ENCODE assay signal across 27 cellular contexts in the genomic region with DNA sequence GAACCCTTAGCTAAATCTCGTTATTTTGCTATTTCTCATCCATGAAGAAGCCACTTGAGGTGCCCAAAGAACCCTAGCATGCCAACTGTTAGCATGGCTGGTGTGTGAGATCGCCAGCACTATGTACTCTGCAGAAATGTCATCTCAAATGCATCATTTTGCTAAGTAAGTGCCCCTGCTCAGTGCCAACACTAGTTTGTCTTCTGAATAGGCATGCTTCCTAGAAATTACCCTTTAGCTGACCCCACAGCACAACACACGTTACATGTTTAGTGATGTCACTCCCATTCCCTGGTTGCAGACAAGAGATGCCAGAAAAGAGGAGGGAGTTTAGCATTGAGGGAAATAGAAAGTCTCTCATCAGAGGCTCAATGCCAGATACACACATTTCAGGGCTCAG. TPM values are rescaled to one million over a fixed set of nuclear protein-coding genes. Genes with fewer than 3 reads are reported as not detected.
"Had no signal": no experiment of that assay in that cellular context is flagged by ENCODE, and none has a peak within 500 bp of the region (broad histone marks: within the 10 kb centered on the region; RNA-seq: fewer than 3 reads in every experiment).

No MANE protein-coding gene starts in this region.

- H3K4me3 Mint-ChIP-seq: naive thymus-derived CD4-positive, alpha-beta T cell; natural killer cell treated with Interleukin-12 subunit alpha and Interleukin-12 subunit beta and Interleukin-15 and Interleukin-18, amount 100 ng/mL, for 72 hours; neural crest cell; stimulated activated effector memory CD8-positive, alpha-beta T cell treated with anti-CD3 and anti-CD28 coated beads, Interleukin-12 subunit alpha, Interleukin-12 subunit beta, amount 100 ng/mL, for 72 hours; stimulated activated naive CD8-positive, alpha-beta T cell treated with anti-CD3 and anti-CD28 coated beads, Interleukin-15, Interleukin-2, amounts not matched to agents 100 ng/mL and 50 ng/mL, for 24 hours; type B pancreatic cell had no signal

- H3K79me2 ChIP-seq: hepatocyte, parathyroid adenoma had no signal

- H3K9ac ChIP-seq: parathyroid adenoma had no signal

- H3K36me3 ChIP-seq: left ventricle myocardium inferior, neutrophil, right atrium auricular region, right lobe of liver, suprapubic skin, thoracic aorta, tibial artery, uterus had no signal

- H3K4me3 ChIP-seq: hepatocyte, left ventricle myocardium inferior, lung, mucosa of descending colon, psoas muscle, right atrium auricular region, right lobe of liver, skin epidermis, suprapubic skin, thoracic aorta, tibial artery, uterus had no signal

- H3K27ac Mint-ChIP-seq: naive thymus-derived CD4-positive, alpha-beta T cell; natural killer cell treated with Interleukin-12 subunit alpha and Interleukin-12 subunit beta and Interleukin-15 and Interleukin-18, amount 100 ng/mL, for 72 hours; stimulated activated effector memory CD8-positive, alpha-beta T cell treated with anti-CD3 and anti-CD28 coated beads, Interleukin-12 subunit alpha, Interleukin-12 subunit beta, amount 100 ng/mL, for 72 hours; stimulated activated naive CD8-positive, alpha-beta T cell treated with anti-CD3 and anti-CD28 coated beads, Interleukin-15, Interleukin-2, amounts not matched to agents 100 ng/mL and 50 ng/mL, for 24 hours; type B pancreatic cell had no signal

- H3K4me1 Mint-ChIP-seq: naive thymus-derived CD4-positive, alpha-beta T cell; stimulated activated effector memory CD8-positive, alpha-beta T cell treated with anti-CD3 and anti-CD28 coated beads, Interleukin-12 subunit alpha, Interleukin-12 subunit beta, amount 100 ng/mL, for 72 hours had no signal

- H3K4me1 ChIP-seq: parathyroid adenoma, psoas muscle, right lobe of liver, suprapubic skin, uterus had no signal

- DNase-seq: islet precursor cell; left ventricle myocardium inferior; mesendoderm; midbrain; mucosa of descending colon; naive thymus-derived CD4-positive, alpha-beta T cell; occipital lobe; psoas muscle; right lobe of liver; stimulated activated CD4-positive, alpha-beta T cell treated with anti-CD3 and anti-CD28 coated beads, Interleukin-4, amount 100 ng/mL, for 24 hours; stimulated activated naive CD4-positive, alpha-beta T cell; tibial artery; uterus had no signal

- H3K36me3 Mint-ChIP-seq: naive thymus-derived CD4-positive, alpha-beta T cell; natural killer cell treated with Interleukin-12 subunit alpha and Interleukin-12 subunit beta and Interleukin-15 and Interleukin-18, amount 100 ng/mL, for 72 hours; stimulated activated effector memory CD8-positive, alpha-beta T cell treated with anti-CD3 and anti-CD28 coated beads, Interleukin-12 subunit alpha, Interleukin-12 subunit beta, amount 100 ng/mL, for 72 hours; type B pancreatic cell had no signal

- H3K27me3 ChIP-seq: hepatocyte, right atrium auricular region, right lobe of liver, suprapubic skin, tibial artery, uterus had no signal

- H3K27me3 Mint-ChIP-seq: type B pancreatic cell had no signal

- ATAC-seq: mucosa of descending colon; naive thymus-derived CD4-positive, alpha-beta T cell; natural killer cell treated with Interleukin-12 subunit alpha and Interleukin-12 subunit beta and Interleukin-15 and Interleukin-18, amount 100 ng/mL, for 72 hours; psoas muscle; right lobe of liver; stimulated activated effector memory CD8-positive, alpha-beta T cell treated with anti-CD3 and anti-CD28 coated beads, Interleukin-12 subunit alpha, Interleukin-12 subunit beta, amount 100 ng/mL, for 72 hours had no signal

- H3K27ac ChIP-seq: hepatocyte, left ventricle myocardium inferior, neutrophil, parathyroid adenoma, psoas muscle, right atrium auricular region, right lobe of liver, skin epidermis, suprapubic skin, thoracic aorta, tibial artery, uterus had no signal

- H3K4me2 ChIP-seq: hepatocyte had no signal

- H2AFZ ChIP-seq: hepatocyte, parathyroid adenoma had no signal

- H3K9me3 Mint-ChIP-seq: naive thymus-derived CD4-positive, alpha-beta T cell; natural killer cell treated with Interleukin-12 subunit alpha and Interleukin-12 subunit beta and Interleukin-15 and Interleukin-18, amount 100 ng/mL, for 72 hours; neural crest cell; stimulated activated effector memory CD8-positive, alpha-beta T cell treated with anti-CD3 and anti-CD28 coated beads, Interleukin-12 subunit alpha, Interleukin-12 subunit beta, amount 100 ng/mL, for 72 hours; stimulated activated naive CD8-positive, alpha-beta T cell treated with anti-CD3 and anti-CD28 coated beads, Interleukin-15, Interleukin-2, amounts not matched to agents 100 ng/mL and 50 ng/mL, for 24 hours; type B pancreatic cell had no signal

- H3K9me3 ChIP-seq: left ventricle myocardium inferior, mucosa of descending colon, neutrophil, psoas muscle, right atrium auricular region, right lobe of liver, suprapubic skin, thoracic aorta, tibial artery, uterus had no signal

RNA-seq across cellular contexts. Expression of a gene that starts 9.3 kb away (rescaled TPM):
- total RNA-seq: myocyte had no signal
